In the genomic region with DNA sequence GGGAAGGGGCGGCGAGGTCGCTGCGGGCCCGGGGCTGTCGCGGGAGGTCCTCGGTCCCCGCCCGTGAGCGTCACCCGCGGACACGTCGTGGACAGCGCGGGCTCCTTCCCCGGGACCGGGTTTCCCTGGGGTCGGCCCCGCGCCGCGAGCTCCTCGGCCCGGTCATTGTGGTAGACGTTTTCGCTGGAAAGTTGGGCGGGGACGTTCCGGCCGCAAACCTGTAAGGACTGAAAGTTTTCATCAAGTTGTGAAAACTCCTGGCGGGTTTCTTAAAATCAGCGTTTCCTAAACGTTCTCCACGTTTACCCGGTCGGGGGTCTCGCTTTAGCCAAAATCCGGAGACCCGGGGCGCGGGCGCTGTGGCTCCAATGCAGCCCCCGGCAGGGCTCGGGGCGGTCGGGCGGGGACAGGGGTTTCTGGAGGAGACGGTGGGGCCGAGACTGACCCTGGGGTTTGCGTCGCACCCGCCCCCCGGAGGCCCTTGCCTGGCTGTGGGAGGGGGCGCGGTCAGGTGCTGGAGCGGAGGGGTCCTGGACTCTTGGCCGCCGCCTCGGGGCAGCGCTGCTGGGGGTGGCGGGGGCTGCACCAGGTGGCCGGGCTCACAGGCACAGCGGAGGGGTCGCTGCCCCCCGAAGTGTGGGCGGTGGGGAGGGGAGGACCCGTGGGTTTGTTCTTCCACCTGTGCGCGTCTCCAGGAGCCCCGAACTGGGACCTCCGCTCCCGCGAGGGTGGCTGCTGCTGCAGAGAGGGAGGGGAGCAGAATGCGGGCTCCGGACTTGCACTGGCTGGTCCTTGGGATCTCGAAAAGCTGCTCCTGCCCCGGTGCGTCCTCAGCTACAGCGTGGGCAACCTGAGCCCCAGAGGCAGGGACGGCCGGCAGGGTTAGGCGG, we compare ENCODE assay signal across 1 cellular context.
TF ChIP-seq lines count a peak whose summit lies in the region.

No MANE protein-coding gene starts in this region.

TF ChIP-seq in HEK293, 187 proteins besides CTCF, POLR2A, EP300 and RAD21 (continued from another document and continues in another):
- TF ChIP-seq, protein P1, sequence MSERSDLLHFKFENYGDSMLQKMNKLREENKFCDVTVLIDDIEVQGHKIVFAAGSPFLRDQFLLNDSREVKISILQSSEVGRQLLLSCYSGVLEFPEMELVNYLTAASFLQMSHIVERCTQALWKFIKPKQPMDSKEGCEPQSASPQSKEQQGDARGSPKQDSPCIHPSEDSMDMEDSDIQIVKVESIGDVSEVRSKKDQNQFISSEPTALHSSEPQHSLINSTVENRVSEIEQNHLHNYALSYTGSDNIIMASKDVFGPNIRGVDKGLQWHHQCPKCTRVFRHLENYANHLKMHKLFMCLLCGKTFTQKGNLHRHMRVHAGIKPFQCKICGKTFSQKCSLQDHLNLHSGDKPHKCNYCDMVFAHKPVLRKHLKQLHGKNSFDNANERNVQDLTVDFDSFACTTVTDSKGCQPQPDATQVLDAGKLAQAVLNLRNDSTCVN (tag by site-specific recombination; optimal IDR thresholded peaks at IDR 0.05), result peak; percentile 87
- TF ChIP-seq ZNF138 (tag by site-specific recombination; IDR thresholded peaks at IDR 0.05; ENCODE audit: borderline replicate concordance) (no peak), KLF8 (tag by site-specific recombination; IDR thresholded peaks at IDR 0.05) (peak; percentile 69; the same call in 1 of the 2 replicates), GLIS2 (tag by site-specific recombination; IDR thresholded peaks at IDR 0.05) (peak; percentile 80), ZNF202 (tag by site-specific recombination; IDR thresholded peaks at IDR 0.05; ENCODE audit: borderline replicate concordance) (no peak), ZNF266 (tag by site-specific recombination; IDR thresholded peaks at IDR 0.05; ENCODE audit: low read depth) (no peak), ZNF341 (tag by site-specific recombination; IDR thresholded peaks at IDR 0.05; ENCODE audit: low read depth) (no peak), PRDM1 (tag by site-specific recombination; IDR thresholded peaks at IDR 0.05) (no peak), SP3 (tag by site-specific recombination; IDR thresholded peaks at IDR 0.05) (no peak), ZNF830 (tag by site-specific recombination; IDR thresholded peaks at IDR 0.05; ENCODE audit: low read depth) (no peak), EGR2 (tag by site-specific recombination; IDR thresholded peaks at IDR 0.05; ENCODE audit: low read depth) (peak; percentile 65)
- TF ChIP-seq, protein P2, sequence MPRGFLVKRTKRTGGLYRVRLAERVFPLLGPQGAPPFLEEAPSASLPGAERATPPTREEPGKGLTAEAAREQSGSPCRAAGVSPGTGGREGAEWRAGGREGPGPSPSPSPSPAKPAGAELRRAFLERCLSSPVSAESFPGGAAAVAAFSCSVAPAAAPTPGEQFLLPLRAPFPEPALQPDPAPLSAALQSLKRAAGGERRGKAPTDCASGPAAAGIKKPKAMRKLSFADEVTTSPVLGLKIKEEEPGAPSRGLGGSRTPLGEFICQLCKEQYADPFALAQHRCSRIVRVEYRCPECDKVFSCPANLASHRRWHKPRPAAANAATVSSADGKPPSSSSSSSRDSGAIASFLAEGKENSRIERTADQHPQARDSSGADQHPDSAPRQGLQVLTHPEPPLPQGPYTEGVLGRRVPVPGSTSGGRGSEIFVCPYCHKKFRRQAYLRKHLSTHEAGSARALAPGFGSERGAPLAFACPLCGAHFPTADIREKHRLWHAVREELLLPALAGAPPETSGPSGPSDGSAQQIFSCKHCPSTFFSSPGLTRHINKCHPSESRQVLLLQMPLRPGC (tag by site-specific recombination; IDR thresholded peaks at IDR 0.05), result 0 out of 2 replicates have a peak, but pooled peaks have one; percentile 29
- TF ChIP-seq, protein P3, sequence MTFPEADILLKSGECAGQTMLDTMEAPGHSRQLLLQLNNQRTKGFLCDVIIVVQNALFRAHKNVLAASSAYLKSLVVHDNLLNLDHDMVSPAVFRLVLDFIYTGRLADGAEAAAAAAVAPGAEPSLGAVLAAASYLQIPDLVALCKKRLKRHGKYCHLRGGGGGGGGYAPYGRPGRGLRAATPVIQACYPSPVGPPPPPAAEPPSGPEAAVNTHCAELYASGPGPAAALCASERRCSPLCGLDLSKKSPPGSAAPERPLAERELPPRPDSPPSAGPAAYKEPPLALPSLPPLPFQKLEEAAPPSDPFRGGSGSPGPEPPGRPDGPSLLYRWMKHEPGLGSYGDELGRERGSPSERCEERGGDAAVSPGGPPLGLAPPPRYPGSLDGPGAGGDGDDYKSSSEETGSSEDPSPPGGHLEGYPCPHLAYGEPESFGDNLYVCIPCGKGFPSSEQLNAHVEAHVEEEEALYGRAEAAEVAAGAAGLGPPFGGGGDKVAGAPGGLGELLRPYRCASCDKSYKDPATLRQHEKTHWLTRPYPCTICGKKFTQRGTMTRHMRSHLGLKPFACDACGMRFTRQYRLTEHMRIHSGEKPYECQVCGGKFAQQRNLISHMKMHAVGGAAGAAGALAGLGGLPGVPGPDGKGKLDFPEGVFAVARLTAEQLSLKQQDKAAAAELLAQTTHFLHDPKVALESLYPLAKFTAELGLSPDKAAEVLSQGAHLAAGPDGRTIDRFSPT (tag by site-specific recombination; IDR thresholded peaks at IDR 0.05), result no peak
- TF ChIP-seq, protein P4, sequence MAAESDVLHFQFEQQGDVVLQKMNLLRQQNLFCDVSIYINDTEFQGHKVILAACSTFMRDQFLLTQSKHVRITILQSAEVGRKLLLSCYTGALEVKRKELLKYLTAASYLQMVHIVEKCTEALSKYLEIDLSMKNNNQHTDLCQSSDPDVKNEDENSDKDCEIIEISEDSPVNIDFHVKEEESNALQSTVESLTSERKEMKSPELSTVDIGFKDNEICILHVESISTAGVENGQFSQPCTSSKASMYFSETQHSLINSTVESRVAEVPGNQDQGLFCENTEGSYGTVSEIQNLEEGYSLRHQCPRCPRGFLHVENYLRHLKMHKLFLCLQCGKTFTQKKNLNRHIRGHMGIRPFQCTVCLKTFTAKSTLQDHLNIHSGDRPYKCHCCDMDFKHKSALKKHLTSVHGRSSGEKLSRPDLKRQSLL (tag by site-specific recombination; IDR thresholded peaks at IDR 0.05), result no peak
- TF ChIP-seq, protein P5, sequence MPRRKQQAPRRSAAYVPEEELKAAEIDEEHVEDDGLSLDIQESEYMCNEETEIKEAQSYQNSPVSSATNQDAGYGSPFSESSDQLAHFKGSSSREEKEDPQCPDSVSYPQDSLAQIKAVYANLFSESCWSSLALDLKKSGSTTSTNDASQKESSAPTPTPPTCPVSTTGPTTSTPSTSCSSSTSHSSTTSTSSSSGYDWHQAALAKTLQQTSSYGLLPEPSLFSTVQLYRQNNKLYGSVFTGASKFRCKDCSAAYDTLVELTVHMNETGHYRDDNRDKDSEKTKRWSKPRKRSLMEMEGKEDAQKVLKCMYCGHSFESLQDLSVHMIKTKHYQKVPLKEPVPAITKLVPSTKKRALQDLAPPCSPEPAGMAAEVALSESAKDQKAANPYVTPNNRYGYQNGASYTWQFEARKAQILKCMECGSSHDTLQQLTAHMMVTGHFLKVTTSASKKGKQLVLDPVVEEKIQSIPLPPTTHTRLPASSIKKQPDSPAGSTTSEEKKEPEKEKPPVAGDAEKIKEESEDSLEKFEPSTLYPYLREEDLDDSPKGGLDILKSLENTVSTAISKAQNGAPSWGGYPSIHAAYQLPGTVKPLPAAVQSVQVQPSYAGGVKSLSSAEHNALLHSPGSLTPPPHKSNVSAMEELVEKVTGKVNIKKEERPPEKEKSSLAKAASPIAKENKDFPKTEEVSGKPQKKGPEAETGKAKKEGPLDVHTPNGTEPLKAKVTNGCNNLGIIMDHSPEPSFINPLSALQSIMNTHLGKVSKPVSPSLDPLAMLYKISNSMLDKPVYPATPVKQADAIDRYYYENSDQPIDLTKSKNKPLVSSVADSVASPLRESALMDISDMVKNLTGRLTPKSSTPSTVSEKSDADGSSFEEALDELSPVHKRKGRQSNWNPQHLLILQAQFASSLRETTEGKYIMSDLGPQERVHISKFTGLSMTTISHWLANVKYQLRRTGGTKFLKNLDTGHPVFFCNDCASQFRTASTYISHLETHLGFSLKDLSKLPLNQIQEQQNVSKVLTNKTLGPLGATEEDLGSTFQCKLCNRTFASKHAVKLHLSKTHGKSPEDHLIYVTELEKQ (tag by site-specific recombination; IDR thresholded peaks at IDR 0.05; ENCODE audit: borderline replicate concordance), result no peak
- TF ChIP-seq, protein P6, sequence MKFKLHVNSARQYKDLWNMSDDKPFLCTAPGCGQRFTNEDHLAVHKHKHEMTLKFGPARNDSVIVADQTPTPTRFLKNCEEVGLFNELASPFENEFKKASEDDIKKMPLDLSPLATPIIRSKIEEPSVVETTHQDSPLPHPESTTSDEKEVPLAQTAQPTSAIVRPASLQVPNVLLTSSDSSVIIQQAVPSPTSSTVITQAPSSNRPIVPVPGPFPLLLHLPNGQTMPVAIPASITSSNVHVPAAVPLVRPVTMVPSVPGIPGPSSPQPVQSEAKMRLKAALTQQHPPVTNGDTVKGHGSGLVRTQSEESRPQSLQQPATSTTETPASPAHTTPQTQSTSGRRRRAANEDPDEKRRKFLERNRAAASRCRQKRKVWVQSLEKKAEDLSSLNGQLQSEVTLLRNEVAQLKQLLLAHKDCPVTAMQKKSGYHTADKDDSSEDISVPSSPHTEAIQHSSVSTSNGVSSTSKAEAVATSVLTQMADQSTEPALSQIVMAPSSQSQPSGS (tag by site-specific recombination; IDR thresholded peaks at IDR 0.05; ENCODE audit: low read depth), result no peak
- TF ChIP-seq, protein P7, sequence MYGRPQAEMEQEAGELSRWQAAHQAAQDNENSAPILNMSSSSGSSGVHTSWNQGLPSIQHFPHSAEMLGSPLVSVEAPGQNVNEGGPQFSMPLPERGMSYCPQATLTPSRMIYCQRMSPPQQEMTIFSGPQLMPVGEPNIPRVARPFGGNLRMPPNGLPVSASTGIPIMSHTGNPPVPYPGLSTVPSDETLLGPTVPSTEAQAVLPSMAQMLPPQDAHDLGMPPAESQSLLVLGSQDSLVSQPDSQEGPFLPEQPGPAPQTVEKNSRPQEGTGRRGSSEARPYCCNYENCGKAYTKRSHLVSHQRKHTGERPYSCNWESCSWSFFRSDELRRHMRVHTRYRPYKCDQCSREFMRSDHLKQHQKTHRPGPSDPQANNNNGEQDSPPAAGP (tag by site-specific recombination; IDR thresholded peaks at IDR 0.05), result no peak
- TF ChIP-seq, protein P8, sequence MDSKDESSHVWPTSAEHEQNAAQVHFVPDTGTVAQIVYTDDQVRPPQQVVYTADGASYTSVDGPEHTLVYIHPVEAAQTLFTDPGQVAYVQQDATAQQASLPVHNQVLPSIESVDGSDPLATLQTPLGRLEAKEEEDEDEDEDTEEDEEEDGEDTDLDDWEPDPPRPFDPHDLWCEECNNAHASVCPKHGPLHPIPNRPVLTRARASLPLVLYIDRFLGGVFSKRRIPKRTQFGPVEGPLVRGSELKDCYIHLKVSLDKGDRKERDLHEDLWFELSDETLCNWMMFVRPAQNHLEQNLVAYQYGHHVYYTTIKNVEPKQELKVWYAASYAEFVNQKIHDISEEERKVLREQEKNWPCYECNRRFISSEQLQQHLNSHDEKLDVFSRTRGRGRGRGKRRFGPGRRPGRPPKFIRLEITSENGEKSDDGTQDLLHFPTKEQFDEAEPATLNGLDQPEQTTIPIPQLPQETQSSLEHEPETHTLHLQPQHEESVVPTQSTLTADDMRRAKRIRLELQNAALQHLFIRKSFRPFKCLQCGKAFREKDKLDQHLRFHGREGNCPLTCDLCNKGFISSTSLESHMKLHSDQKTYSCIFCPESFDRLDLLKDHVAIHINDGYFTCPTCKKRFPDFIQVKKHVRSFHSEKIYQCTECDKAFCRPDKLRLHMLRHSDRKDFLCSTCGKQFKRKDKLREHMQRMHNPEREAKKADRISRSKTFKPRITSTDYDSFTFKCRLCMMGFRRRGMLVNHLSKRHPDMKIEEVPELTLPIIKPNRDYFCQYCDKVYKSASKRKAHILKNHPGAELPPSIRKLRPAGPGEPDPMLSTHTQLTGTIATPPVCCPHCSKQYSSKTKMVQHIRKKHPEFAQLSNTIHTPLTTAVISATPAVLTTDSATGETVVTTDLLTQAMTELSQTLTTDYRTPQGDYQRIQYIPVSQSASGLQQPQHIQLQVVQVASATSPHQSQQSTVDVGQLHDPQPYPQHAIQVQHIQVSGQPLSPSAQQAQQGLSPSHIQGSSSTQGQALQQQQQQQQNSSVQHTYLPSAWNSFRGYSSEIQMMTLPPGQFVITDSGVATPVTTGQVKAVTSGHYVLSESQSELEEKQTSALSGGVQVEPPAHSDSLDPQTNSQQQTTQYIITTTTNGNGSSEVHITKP (tag by site-specific recombination; IDR thresholded peaks at IDR 0.05), result no peak
- TF ChIP-seq, protein P9, sequence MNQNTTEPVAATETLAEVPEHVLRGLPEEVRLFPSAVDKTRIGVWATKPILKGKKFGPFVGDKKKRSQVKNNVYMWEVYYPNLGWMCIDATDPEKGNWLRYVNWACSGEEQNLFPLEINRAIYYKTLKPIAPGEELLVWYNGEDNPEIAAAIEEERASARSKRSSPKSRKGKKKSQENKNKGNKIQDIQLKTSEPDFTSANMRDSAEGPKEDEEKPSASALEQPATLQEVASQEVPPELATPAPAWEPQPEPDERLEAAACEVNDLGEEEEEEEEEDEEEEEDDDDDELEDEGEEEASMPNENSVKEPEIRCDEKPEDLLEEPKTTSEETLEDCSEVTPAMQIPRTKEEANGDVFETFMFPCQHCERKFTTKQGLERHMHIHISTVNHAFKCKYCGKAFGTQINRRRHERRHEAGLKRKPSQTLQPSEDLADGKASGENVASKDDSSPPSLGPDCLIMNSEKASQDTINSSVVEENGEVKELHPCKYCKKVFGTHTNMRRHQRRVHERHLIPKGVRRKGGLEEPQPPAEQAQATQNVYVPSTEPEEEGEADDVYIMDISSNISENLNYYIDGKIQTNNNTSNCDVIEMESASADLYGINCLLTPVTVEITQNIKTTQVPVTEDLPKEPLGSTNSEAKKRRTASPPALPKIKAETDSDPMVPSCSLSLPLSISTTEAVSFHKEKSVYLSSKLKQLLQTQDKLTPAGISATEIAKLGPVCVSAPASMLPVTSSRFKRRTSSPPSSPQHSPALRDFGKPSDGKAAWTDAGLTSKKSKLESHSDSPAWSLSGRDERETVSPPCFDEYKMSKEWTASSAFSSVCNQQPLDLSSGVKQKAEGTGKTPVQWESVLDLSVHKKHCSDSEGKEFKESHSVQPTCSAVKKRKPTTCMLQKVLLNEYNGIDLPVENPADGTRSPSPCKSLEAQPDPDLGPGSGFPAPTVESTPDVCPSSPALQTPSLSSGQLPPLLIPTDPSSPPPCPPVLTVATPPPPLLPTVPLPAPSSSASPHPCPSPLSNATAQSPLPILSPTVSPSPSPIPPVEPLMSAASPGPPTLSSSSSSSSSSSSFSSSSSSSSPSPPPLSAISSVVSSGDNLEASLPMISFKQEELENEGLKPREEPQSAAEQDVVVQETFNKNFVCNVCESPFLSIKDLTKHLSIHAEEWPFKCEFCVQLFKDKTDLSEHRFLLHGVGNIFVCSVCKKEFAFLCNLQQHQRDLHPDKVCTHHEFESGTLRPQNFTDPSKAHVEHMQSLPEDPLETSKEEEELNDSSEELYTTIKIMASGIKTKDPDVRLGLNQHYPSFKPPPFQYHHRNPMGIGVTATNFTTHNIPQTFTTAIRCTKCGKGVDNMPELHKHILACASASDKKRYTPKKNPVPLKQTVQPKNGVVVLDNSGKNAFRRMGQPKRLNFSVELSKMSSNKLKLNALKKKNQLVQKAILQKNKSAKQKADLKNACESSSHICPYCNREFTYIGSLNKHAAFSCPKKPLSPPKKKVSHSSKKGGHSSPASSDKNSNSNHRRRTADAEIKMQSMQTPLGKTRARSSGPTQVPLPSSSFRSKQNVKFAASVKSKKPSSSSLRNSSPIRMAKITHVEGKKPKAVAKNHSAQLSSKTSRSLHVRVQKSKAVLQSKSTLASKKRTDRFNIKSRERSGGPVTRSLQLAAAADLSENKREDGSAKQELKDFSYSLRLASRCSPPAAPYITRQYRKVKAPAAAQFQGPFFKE (tag by site-specific recombination; IDR thresholded peaks at IDR 0.05; ENCODE audit: borderline replicate concordance), result peak; percentile 50; the same call in 1 of the 2 replicates
